Comparison of ENCODE assay signal across 24 cellular contexts in the genomic region with DNA sequence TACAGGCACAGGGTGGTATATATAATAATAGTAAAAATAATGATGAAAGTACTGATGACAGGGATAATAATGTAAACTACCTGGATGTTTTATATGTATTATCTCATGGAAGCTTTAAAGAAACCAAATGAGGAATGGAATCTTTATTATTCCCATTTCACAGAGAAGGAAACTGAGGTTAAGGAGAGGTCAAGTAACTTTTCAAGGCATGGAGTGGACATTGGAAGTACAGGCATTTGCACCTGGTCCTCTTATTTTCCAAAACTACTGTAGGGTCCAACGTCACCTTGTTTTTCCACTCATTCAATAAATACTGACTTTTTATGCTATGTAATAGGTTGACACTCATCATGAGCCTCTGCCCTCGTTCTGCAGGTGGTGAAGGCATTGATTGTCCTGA.
"Had no signal": no experiment of that assay in that cellular context is flagged by ENCODE, and none has a peak within 500 bp of the region (broad histone marks: within the 10 kb centered on the region; RNA-seq: fewer than 3 reads in every experiment).

No MANE protein-coding gene starts in this region.

- H3K27me3 ChIP-seq: ovary, right lobe of liver, sigmoid colon, stomach, thyroid gland, tibial nerve, upper lobe of right lung, uterus had no signal

- H3K27ac ChIP-seq: ovary, parathyroid adenoma, psoas muscle, right lobe of liver, sigmoid colon, stomach, thoracic aorta, thyroid gland, tibial nerve, upper lobe of right lung, uterus had no signal

- DNase-seq: naive thymus-derived CD8-positive, alpha-beta T cell; nephron progenitor cell; occipital lobe; ovary; posterior cingulate gyrus; psoas muscle; right cardiac atrium; right lobe of liver; sigmoid colon; small intestine; stimulated activated CD4-positive, alpha-beta T cell treated with anti-CD3 and anti-CD28 coated beads, Interleukin-15, amount 100 ng/mL, for 24 hours; stimulated activated CD4-positive, alpha-beta T cell treated with anti-CD3 and anti-CD28 coated beads, Interleukin-2, amount 100 ng/mL, for 24 hours; stimulated activated CD4-positive, alpha-beta T cell treated with anti-CD3 and anti-CD28 coated beads, Interleukin-2, amount 100 ng/mL, for 48 hours; stimulated activated CD4-positive, alpha-beta T cell treated with anti-CD3 and anti-CD28 coated beads, Interleukin-4, amount 100 ng/mL, for 24 hours; stimulated activated naive B cell treated with anti-CD40 and anti-IgM and Interleukin-4, amounts not matched to agents 10 μg/mL and 1 μg/mL and 100 μg/mL, for 72 hours; stimulated activated naive CD4-positive, alpha-beta T cell treated with Interleukin-2 at 50 U/mL for 16 hours; stomach; thyroid gland; upper lobe of right lung; uterus had no signal

- FAIRE-seq: small intestine had no signal

- H3K9me3 ChIP-seq: ovary, psoas muscle, right lobe of liver, sigmoid colon, stomach, thoracic aorta, thyroid gland, tibial nerve, upper lobe of right lung, uterus had no signal

- H3K4me1 ChIP-seq: parathyroid adenoma, psoas muscle, right lobe of liver, sigmoid colon, thyroid gland, upper lobe of right lung, uterus had no signal

- H3K36me3 ChIP-seq: ovary, right lobe of liver, sigmoid colon, thoracic aorta, thyroid gland, upper lobe of right lung, uterus had no signal

- ATAC-seq: naive thymus-derived CD8-positive, alpha-beta T cell; psoas muscle; right cardiac atrium; right lobe of liver; stimulated activated effector memory CD8-positive, alpha-beta T cell treated with anti-CD3 and anti-CD28 coated beads, Interleukin-12 subunit alpha, Interleukin-12 subunit beta, amount 100 ng/mL, for 72 hours; stimulated activated naive B cell treated with anti-CD40 and anti-IgM and Interleukin-4, amounts not matched to agents 10 μg/mL and 1 μg/mL and 100 μg/mL, for 72 hours had no signal

- H3K4me3 ChIP-seq: ovary, psoas muscle, right lobe of liver, sigmoid colon, stomach, thoracic aorta, thyroid gland, tibial nerve, upper lobe of right lung, uterus had no signal
